1 cellular context compared by ENCODE assay signal in genomic region chrX:154987940-154988339, GRCh38.
TF ChIP-seq lines count a peak whose summit lies in the region.

No MANE protein-coding gene starts in this region.

TF ChIP-seq in HepG2, 621 proteins besides CTCF, POLR2A, EP300 and RAD21 (continued from another document):
- TF ChIP-seq ZMAT5 (CRISPR knock-in tag; IDR thresholded peaks at IDR 0.05; ENCODE audit: borderline replicate concordance, low read depth): no peak
- TF ChIP-seq CEBPZ (IDR thresholded peaks at IDR 0.05; ENCODE audit: low read length): no peak
- TF ChIP-seq ISL2 (CRISPR knock-in tag; IDR thresholded peaks at IDR 0.05): peak; percentile 86
- peak; percentile 50; the same call in 1 of the 2 replicates for TF ChIP-seq ZBTB20 (CRISPR knock-in tag; IDR thresholded peaks at IDR 0.05; ENCODE audit: borderline replicate concordance, low read depth)
- TF ChIP-seq ZNF652 (CRISPR knock-in tag; IDR thresholded peaks at IDR 0.05; ENCODE audit: borderline replicate concordance, low read depth): 0 out of 2 replicates have a peak, but pooled peaks have one; percentile 14
